ENCODE assay signal across 1 cellular context in the genomic region with DNA sequence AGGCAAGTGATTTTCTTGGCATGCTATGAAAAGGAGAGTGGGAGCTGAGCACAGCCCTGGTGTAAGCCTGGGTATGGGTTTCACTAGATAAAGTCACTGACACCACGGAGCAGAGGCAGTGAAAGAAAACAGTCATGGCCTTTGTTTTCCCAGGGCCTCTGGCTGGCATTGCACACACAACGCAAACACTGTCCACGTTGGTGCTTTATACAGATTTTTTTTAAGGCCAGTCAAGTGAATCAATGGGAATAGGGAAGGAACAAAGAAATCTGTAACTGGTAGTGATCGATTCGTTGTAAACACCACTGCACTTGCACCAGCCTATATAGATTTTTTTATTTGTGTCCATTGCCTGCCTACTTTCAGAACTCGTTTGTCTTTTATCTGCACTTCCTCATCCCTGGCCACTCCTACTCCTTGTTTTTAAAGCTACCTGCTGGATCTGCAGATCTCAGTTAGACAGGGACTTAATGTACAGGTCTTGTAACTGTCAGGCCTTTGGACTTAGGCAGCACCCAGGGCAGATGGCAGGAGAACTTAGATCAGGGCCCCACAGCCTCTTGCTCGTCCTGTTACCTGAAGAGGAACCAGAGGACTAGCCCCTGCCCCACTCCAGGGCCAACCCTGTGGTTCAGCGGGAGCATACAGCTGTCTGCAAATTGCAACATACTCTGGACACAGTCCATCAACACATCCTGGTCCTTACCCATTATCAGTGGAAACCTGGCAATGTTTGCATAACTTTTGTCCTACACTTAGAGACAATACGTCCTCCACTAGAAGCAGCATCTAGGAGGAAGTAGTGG.
TF ChIP-seq lines count a peak whose summit lies in the region.

No MANE protein-coding gene starts in this region.

TF ChIP-seq in K562, 482 proteins besides CTCF, POLR2A, EP300 and RAD21 (continued from another document and continues in another):
- TF ChIP-seq, protein P1, sequence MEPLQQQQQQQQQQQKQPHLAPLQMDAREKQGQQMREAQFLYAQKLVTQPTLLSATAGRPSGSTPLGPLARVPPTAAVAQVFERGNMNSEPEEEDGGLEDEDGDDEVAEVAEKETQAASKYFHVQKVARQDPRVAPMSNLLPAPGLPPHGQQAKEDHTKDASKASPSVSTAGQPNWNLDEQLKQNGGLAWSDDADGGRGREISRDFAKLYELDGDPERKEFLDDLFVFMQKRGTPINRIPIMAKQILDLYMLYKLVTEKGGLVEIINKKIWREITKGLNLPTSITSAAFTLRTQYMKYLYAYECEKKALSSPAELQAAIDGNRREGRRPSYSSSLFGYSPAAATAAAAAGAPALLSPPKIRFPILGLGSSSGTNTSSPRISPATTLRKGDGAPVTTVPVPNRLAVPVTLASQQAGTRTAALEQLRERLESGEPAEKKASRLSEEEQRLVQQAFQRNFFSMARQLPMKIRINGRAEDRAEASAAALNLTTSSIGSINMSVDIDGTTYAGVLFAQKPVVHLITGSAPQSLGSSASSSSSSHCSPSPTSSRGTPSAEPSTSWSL (CRISPR knock-in tag; IDR thresholded peaks at IDR 0.05; ENCODE audit: borderline replicate concordance): no peak
- TF ChIP-seq, protein P2, sequence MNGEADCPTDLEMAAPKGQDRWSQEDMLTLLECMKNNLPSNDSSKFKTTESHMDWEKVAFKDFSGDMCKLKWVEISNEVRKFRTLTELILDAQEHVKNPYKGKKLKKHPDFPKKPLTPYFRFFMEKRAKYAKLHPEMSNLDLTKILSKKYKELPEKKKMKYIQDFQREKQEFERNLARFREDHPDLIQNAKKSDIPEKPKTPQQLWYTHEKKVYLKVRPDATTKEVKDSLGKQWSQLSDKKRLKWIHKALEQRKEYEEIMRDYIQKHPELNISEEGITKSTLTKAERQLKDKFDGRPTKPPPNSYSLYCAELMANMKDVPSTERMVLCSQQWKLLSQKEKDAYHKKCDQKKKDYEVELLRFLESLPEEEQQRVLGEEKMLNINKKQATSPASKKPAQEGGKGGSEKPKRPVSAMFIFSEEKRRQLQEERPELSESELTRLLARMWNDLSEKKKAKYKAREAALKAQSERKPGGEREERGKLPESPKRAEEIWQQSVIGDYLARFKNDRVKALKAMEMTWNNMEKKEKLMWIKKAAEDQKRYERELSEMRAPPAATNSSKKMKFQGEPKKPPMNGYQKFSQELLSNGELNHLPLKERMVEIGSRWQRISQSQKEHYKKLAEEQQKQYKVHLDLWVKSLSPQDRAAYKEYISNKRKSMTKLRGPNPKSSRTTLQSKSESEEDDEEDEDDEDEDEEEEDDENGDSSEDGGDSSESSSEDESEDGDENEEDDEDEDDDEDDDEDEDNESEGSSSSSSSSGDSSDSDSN (IDR thresholded peaks at IDR 0.05; ENCODE audit: borderline replicate concordance in 1 of 2, low read depth in 2 of 2, low read length in 2 of 2): no peak
- TF ChIP-seq, protein P3, sequence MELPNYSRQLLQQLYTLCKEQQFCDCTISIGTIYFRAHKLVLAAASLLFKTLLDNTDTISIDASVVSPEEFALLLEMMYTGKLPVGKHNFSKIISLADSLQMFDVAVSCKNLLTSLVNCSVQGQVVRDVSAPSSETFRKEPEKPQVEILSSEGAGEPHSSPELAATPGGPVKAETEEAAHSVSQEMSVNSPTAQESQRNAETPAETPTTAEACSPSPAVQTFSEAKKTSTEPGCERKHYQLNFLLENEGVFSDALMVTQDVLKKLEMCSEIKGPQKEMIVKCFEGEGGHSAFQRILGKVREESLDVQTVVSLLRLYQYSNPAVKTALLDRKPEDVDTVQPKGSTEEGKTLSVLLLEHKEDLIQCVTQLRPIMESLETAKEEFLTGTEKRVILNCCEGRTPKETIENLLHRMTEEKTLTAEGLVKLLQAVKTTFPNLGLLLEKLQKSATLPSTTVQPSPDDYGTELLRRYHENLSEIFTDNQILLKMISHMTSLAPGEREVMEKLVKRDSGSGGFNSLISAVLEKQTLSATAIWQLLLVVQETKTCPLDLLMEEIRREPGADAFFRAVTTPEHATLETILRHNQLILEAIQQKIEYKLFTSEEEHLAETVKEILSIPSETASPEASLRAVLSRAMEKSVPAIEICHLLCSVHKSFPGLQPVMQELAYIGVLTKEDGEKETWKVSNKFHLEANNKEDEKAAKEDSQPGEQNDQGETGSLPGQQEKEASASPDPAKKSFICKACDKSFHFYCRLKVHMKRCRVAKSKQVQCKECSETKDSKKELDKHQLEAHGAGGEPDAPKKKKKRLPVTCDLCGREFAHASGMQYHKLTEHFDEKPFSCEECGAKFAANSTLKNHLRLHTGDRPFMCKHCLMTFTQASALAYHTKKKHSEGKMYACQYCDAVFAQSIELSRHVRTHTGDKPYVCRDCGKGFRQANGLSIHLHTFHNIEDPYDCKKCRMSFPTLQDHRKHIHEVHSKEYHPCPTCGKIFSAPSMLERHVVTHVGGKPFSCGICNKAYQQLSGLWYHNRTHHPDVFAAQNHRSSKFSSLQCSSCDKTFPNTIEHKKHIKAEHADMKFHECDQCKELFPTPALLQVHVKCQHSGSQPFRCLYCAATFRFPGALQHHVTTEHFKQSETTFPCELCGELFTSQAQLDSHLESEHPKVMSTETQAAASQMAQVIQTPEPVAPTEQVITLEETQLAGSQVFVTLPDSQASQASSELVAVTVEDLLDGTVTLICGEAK (IDR thresholded peaks at IDR 0.05): no peak
- TF ChIP-seq, protein P3 (CRISPR knock-in tag; IDR thresholded peaks at IDR 0.05): no peak
- TF ChIP-seq ELF4 (CRISPR knock-in tag; IDR thresholded peaks at IDR 0.05) (no peak), ZNF282 (CRISPR knock-in tag; IDR thresholded peaks at IDR 0.05) (no peak), SAFB2 (IDR thresholded peaks at IDR 0.05; ENCODE audit: borderline replicate concordance, low read depth, low read length, severe bottlenecking) (no peak), ZNF408 (CRISPR knock-in tag; IDR thresholded peaks at IDR 0.05; ENCODE audit: low read depth) (no peak), ZNF79 (CRISPR knock-in tag; IDR thresholded peaks at IDR 0.05; ENCODE audit: low read depth) (no peak), EGR1 (conservative IDR thresholded peaks at IDR 0.05) (no peak), ZBTB1 (CRISPR knock-in tag; IDR thresholded peaks at IDR 0.05; ENCODE audit: borderline replicate concordance, low read depth) (no peak), TAF7 (tag; IDR thresholded peaks at IDR 0.05) (peak; percentile 30; the same call in 1 of the 2 replicates)
- TF ChIP-seq, protein P4, sequence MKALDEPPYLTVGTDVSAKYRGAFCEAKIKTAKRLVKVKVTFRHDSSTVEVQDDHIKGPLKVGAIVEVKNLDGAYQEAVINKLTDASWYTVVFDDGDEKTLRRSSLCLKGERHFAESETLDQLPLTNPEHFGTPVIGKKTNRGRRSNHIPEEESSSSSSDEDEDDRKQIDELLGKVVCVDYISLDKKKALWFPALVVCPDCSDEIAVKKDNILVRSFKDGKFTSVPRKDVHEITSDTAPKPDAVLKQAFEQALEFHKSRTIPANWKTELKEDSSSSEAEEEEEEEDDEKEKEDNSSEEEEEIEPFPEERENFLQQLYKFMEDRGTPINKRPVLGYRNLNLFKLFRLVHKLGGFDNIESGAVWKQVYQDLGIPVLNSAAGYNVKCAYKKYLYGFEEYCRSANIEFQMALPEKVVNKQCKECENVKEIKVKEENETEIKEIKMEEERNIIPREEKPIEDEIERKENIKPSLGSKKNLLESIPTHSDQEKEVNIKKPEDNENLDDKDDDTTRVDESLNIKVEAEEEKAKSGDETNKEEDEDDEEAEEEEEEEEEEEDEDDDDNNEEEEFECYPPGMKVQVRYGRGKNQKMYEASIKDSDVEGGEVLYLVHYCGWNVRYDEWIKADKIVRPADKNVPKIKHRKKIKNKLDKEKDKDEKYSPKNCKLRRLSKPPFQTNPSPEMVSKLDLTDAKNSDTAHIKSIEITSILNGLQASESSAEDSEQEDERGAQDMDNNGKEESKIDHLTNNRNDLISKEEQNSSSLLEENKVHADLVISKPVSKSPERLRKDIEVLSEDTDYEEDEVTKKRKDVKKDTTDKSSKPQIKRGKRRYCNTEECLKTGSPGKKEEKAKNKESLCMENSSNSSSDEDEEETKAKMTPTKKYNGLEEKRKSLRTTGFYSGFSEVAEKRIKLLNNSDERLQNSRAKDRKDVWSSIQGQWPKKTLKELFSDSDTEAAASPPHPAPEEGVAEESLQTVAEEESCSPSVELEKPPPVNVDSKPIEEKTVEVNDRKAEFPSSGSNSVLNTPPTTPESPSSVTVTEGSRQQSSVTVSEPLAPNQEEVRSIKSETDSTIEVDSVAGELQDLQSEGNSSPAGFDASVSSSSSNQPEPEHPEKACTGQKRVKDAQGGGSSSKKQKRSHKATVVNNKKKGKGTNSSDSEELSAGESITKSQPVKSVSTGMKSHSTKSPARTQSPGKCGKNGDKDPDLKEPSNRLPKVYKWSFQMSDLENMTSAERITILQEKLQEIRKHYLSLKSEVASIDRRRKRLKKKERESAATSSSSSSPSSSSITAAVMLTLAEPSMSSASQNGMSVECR (CRISPR knock-in tag; IDR thresholded peaks at IDR 0.05): no peak
- TF ChIP-seq, protein P5, sequence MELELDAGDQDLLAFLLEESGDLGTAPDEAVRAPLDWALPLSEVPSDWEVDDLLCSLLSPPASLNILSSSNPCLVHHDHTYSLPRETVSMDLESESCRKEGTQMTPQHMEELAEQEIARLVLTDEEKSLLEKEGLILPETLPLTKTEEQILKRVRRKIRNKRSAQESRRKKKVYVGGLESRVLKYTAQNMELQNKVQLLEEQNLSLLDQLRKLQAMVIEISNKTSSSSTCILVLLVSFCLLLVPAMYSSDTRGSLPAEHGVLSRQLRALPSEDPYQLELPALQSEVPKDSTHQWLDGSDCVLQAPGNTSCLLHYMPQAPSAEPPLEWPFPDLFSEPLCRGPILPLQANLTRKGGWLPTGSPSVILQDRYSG (tag; conservative IDR thresholded peaks at IDR 0.05; ENCODE audit: low read depth): no peak
- TF ChIP-seq, protein P6, sequence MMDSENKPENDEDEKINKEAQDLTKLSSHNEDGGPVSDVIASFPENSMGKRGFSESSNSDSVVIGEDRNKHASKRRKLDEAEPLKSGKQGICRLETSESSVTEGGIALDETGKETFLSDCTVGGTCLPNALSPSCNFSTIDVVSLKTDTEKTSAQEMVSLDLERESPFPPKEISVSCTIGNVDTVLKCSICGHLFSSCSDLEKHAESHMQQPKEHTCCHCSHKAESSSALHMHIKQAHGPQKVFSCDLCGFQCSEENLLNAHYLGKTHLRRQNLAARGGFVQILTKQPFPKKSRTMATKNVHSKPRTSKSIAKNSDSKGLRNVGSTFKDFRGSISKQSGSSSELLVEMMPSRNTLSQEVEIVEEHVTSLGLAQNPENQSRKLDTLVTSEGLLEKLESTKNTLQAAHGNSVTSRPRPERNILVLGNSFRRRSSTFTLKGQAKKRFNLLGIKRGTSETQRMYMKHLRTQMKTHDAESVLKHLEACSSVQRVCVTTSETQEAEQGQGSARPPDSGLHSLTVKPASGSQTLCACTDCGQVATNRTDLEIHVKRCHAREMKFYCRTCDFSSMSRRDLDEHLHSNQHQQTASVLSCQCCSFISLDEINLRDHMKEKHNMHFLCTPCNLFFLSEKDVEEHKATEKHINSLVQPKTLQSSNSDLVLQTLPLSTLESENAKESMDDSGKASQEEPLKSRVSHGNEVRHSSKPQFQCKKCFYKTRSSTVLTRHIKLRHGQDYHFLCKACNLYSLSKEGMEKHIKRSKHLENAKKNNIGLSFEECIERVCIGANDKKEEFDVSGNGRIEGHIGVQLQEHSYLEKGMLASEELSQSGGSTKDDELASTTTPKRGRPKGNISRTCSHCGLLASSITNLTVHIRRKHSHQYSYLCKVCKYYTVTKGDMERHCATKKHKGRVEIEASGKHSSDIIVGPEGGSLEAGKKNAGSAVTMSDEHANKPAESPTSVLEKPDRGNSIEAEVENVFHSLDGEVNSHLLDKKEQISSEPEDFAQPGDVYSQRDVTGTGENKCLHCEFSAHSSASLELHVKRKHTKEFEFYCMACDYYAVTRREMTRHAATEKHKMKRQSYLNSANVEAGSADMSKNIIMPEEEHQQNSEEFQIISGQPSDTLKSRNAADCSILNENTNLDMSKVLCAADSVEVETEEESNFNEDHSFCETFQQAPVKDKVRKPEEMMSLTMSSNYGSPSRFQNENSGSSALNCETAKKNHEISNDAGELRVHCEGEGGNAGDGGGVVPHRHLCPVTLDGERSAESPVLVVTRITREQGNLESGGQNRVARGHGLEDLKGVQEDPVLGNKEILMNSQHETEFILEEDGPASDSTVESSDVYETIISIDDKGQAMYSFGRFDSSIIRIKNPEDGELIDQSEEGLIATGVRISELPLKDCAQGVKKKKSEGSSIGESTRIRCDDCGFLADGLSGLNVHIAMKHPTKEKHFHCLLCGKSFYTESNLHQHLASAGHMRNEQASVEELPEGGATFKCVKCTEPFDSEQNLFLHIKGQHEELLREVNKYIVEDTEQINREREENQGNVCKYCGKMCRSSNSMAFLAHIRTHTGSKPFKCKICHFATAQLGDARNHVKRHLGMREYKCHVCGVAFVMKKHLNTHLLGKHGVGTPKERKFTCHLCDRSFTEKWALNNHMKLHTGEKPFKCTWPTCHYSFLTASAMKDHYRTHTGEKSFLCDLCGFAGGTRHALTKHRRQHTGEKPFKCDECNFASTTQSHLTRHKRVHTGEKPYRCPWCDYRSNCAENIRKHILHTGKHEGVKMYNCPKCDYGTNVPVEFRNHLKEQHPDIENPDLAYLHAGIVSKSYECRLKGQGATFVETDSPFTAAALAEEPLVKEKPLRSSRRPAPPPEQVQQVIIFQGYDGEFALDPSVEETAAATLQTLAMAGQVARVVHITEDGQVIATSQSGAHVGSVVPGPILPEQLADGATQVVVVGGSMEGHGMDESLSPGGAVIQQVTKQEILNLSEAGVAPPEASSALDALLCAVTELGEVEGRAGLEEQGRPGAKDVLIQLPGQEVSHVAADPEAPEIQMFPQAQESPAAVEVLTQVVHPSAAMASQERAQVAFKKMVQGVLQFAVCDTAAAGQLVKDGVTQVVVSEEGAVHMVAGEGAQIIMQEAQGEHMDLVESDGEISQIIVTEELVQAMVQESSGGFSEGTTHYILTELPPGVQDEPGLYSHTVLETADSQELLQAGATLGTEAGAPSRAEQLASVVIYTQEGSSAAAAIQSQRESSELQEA (IDR thresholded peaks at IDR 0.05; ENCODE audit: low read depth): no peak
